Comparison of ENCODE assay signal across 8 cellular contexts in the genomic region with DNA sequence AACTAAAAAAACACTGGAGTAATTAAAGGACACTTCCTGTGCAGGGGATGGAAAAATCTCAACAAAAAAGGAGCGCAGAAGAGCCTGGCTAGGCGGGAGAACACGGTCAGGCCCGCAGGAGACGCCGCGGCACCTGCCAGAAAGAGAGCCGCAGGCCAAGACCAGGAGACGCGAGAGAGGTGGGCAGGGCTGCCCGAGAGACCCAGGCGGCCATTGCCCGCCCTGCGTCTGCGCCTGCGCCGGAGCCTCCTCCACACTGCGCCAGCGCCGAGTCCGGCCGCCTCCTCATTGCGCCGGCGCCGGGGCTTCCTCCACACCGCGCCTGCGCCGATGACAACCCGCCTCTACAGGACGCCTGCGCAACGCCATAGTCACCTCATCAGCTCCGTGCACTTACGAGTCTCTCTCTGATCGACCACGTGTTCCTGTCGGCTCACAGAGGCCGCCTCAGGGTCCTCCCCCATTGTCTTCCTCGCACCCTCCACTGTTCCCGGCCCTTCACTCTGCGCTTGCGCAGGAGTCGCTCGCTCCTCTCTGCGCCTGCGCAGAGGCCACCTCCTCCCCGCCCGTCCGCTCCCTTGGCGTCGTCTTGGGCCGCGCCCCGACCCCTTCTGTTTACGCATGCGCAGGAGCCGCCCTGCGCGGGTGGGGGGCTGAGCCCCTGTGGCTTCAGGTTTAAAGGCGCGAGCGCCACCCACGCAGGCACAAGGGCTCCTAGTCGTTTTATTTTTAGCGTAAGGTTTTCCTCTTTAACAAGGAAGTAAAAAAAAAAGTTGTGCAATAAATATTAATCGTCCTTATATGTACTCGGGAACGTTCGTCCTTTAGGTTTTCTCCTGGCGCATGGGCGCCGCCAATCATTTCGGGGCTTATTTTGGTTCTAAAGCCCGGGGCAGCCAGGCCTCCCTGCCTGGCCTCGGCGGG. TPM values are rescaled to one million over a fixed set of nuclear protein-coding genes. Genes with fewer than 3 reads are reported as not detected.
DNase-seq lines count a peak whose midpoint lies in the region; FAIRE-seq and TF ChIP-seq lines count a peak whose summit lies in the region.

No MANE protein-coding gene starts in this region.

- DNase-seq in HAP-1 (ENCODE audit: low spot score in 2 of 2) (peak; percentile 94 to 95), MG63 (peak; percentile 97), SIG-M5 (lab: John Stamatoyannopoulos, UW) (peak; percentile 93), foreskin fibroblast (peak; percentile 99), neural crest cell (ENCODE audit: low read depth, low spot score) (peak; percentile 93), stomach (peak; percentile 98)
- DNase-seq in activated gamma-delta T cell treated with anti-CD3 and anti-CD28 coated beads, Interleukin-2, amount 50 U/mL, for 16 hours (ENCODE audit: low read depth), result peak; percentile 94

- H3K4me1 Mint-ChIP-seq in neural crest cell, result peaks cover 19% of the 10 kb centered on the region

- WGBS in stomach, 5 donors, result 0 to 1% (median 1%) methylated on average over 71 to 78 of the region's 78 CpGs

- peak; percentile 92 for FAIRE-seq in G401.6 (lab: Jason Lieb, UNC)

- H3K9me3 Mint-ChIP-seq in neural crest cell, result no peaks in the 10 kb centered on the region

- H3K36me3 ChIP-seq in HAP-1 (replicated peaks) (no peaks in the 10 kb centered on the region), MG63 (peaks cover 6% of the 10 kb centered on the region), stomach (no peaks in the 10 kb centered on the region)

- H3K36me3 Mint-ChIP-seq in neural crest cell (ENCODE audit: low read depth), result peaks cover 4% of the 10 kb centered on the region

- H3K9me3 ChIP-seq in HAP-1, result no peaks in the 10 kb centered on the region
- no peaks in the 10 kb centered on the region for H3K9me3 ChIP-seq in MG63
- no peaks in the 10 kb centered on the region for H3K9me3 ChIP-seq in stomach

- in situ Hi-C loops in HAP-1 (cut with MboI; ENCODE audit: low sequenced_read_pairs), result no loop called here

- H3K27me3 ChIP-seq in HAP-1 (ENCODE audit: low read depth), result no peaks in the 10 kb centered on the region
- H3K27me3 ChIP-seq in MG63, result no peaks in the 10 kb centered on the region
- no peaks in the 10 kb centered on the region for H3K27me3 ChIP-seq in stomach

- TF ChIP-seq POLR2A in stomach (IDR thresholded peaks at IDR 0.05), result peak in 2 of 4 donors; percentile 16 to 86

- H3K4me3 Mint-ChIP-seq in neural crest cell, result peak overlapping the region; percentile 94

- intact Hi-C loops in stomach (cut with DNase I; ENCODE audit: low total_unique reads), result no loop called here

- no peak for TF ChIP-seq EP300 in stomach (IDR thresholded peaks at IDR 0.05)

- peak overlapping the region; percentile 100 for H3K27ac Mint-ChIP-seq in neural crest cell (ENCODE audit: unreplicated experiment)

- H3K4me3 ChIP-seq in HAP-1, result peak overlapping the region; percentile 34
- peak overlapping the region; percentile 72 for H3K4me3 ChIP-seq in MG63
- H3K4me3 ChIP-seq in foreskin fibroblast (ENCODE audit: low read depth in 1 of 2, low read length in 2 of 2), result peak overlapping the region; percentile 62 to 67
- H3K4me3 ChIP-seq in stomach, result peak overlapping the region; percentile 42 to 56 (median 48)

- peak overlapping the region; percentile 93 to 97 (median 94) for H3K27ac ChIP-seq in stomach

- peaks cover 4% of the 10 kb centered on the region for H3K27me3 Mint-ChIP-seq in neural crest cell (ENCODE audit: low read depth)

- TF ChIP-seq CTCF in foreskin fibroblast (IDR thresholded peaks at IDR 0.05; ENCODE audit: low read depth, low read length) (no peak), neural crest cell (conservative IDR thresholded peaks at IDR 0.05) (no peak), stomach (IDR thresholded peaks at IDR 0.05) (peak in 1 of 7 experiments; percentile 5)

- H3K4me1 ChIP-seq in HAP-1 (peaks cover 9% of the 10 kb centered on the region), stomach (peaks cover 21 to 36% (median 24%) of the 10 kb centered on the region in 4 donors)

RNA-seq across cellular contexts. Expression of a gene that starts 43.2 kb away (rescaled TPM):
- total RNA-seq in MG63 (2014; rRNA removed; shearing (Covaris generic); ENCODE audit: low replicate concordance), result 48.3 and 52.6 TPM in 2 replicates
- total RNA-seq in neural crest cell, result 21.9 and 22.7 TPM in 2 replicates
- total RNA-seq in stomach, result 10 to 100 TPM; 21.3 to 89.8 (median 49.0) TPM
- polyA plus RNA-seq in stomach, result 10 to 100 TPM; 19.1 to 35.2 (median 33.9) TPM

Comparison
In these comparisons a context has a peak if more than half of its experiments do, and no peak if none do; other contexts are left out.
1. Peak in every context shown above with its lines: DNase-seq, H3K4me3 ChIP-seq and H3K27ac ChIP-seq.